In genomic region chr17:59417452-59417851, GRCh38 we compare ENCODE assay signal across 17 cellular contexts.
DNase-seq lines count a peak whose midpoint lies in the region; ATAC-seq and TF ChIP-seq lines count a peak whose summit lies in the region.
"Had no signal": no experiment of that assay in that cellular context is flagged by ENCODE, and none has a peak within 500 bp of the region (broad histone marks: within the 10 kb centered on the region; RNA-seq: fewer than 3 reads in every experiment).

No MANE protein-coding gene starts in this region.

- intact Hi-C loops in Right ventricle myocardium inferior (cut with DNase I): no loop called here

- H3K27ac Mint-ChIP-seq in activated T-cell treated with anti-CD3 and anti-CD28 coated beads, Interleukin-2, amount 50 U/mL, for 72 hours: peak overlapping the region; percentile 34
- no peak overlapping the region for H3K27ac Mint-ChIP-seq in endodermal cell
- H3K27ac Mint-ChIP-seq: HFFc6 had no signal

- no peaks in the 10 kb centered on the region for H3K36me3 Mint-ChIP-seq in activated T-cell treated with anti-CD3 and anti-CD28 coated beads, Interleukin-2, amount 50 U/mL, for 72 hours (ENCODE audit: insufficient read depth in 2 of 2)
- H3K36me3 Mint-ChIP-seq in endodermal cell (ENCODE audit: low read depth): peaks cover 6% of the 10 kb centered on the region
- H3K36me3 Mint-ChIP-seq: CD4-positive, alpha-beta memory T cell had no signal

- H3K9me3 Mint-ChIP-seq in activated T-cell treated with anti-CD3 and anti-CD28 coated beads, Interleukin-2, amount 50 U/mL, for 72 hours: no peaks in the 10 kb centered on the region
- H3K9me3 Mint-ChIP-seq in endodermal cell: peaks cover 11% of the 10 kb centered on the region
- H3K9me3 Mint-ChIP-seq: CD4-positive, alpha-beta memory T cell; HFFc6 had no signal

- H3K4me1 Mint-ChIP-seq in activated T-cell treated with anti-CD3 and anti-CD28 coated beads, Interleukin-2, amount 50 U/mL, for 72 hours (ENCODE audit: low read depth): peaks cover 23% of the 10 kb centered on the region
- H3K4me1 Mint-ChIP-seq in endodermal cell: peaks cover 18% of the 10 kb centered on the region

- no peaks in the 10 kb centered on the region for H3K27me3 ChIP-seq in cardiac muscle cell
- H3K27me3 ChIP-seq in endodermal cell (ENCODE audit: control insufficient read depth, insufficient read depth, low read length, poor library complexity, severe bottlenecking): no peaks in the 10 kb centered on the region

- ATAC-seq in activated T-cell treated with anti-CD3 and anti-CD28 coated beads, Interleukin-2, amount 50 U/mL, for 72 hours (replicated peaks in 1 of 2): no peak
- no peak for ATAC-seq in Right ventricle myocardium inferior
- no peak for ATAC-seq in GM21526 (IDR thresholded peaks at IDR 0.05; ENCODE audit: low FRiP score, unreplicated experiment)

- H3K9me3 ChIP-seq in cardiac muscle cell (ENCODE audit: low read depth): no peaks in the 10 kb centered on the region
- peaks cover 21% of the 10 kb centered on the region for H3K9me3 ChIP-seq in endodermal cell (ENCODE audit: control insufficient read depth, low read length)
- H3K9me3 ChIP-seq: HAP-1 had no signal

- H3K27me3 Mint-ChIP-seq in activated T-cell treated with anti-CD3 and anti-CD28 coated beads, Interleukin-2, amount 50 U/mL, for 72 hours (ENCODE audit: low read depth): no peaks in the 10 kb centered on the region
- peaks cover 15% of the 10 kb centered on the region for H3K27me3 Mint-ChIP-seq in endodermal cell (ENCODE audit: insufficient read depth)

- H3K4me1 ChIP-seq in cardiac muscle cell (ENCODE audit: low read depth) (peaks cover 81% of the 10 kb centered on the region), endodermal cell (ENCODE audit: control insufficient read depth, insufficient read depth, low read length) (peaks cover 4% of the 10 kb centered on the region)
- H3K4me1 ChIP-seq: HAP-1 had no signal

- TF ChIP-seq CTCF in cardiac muscle cell (IDR thresholded peaks at IDR 0.05; ENCODE audit: low read depth, low read length) (no peak), endodermal cell (conservative IDR thresholded peaks at IDR 0.05) (no peak)

- H3K9ac ChIP-seq in endodermal cell (ENCODE audit: extremely low read depth, low read length, poor library complexity, severe bottlenecking): no peak overlapping the region

- H3K27ac ChIP-seq in cardiac muscle cell: peak overlapping the region; percentile 93
- no peak overlapping the region for H3K27ac ChIP-seq in endodermal cell (ENCODE audit: low read depth, low read length)

- H3K4me3 Mint-ChIP-seq in activated T-cell treated with anti-CD3 and anti-CD28 coated beads, Interleukin-2, amount 50 U/mL, for 72 hours: no peak overlapping the region
- H3K4me3 Mint-ChIP-seq in endodermal cell: no peak overlapping the region
- H3K4me3 Mint-ChIP-seq: CD4-positive, alpha-beta memory T cell; HFFc6 had no signal

- WGBS in endodermal cell (ENCODE audit: insufficient coverage in 1 of 2, insufficient read length in 1 of 2), 2 experiments: 95 to 96% methylated on average over 6 to 12 of the region's 12 CpGs

- no peak for DNase-seq in activated T-cell treated with anti-CD3 and anti-CD28 coated beads, Interleukin-2, amount 50 U/mL, for 72 hours
- DNase-seq in activated T-cell treated with anti-CD3 and anti-CD28 coated beads, Interleukin-2, amount 50 U/mL, for 1 hour: no peak
- DNase-seq in cardiac muscle cell (ENCODE audit: low read depth in 1 of 2, low spot score in 1 of 2) (no peak), Right ventricle myocardium inferior (ENCODE audit: missing footprints) (no peak), endodermal cell (no peak), HuH-7 (ENCODE audit: low spot score) (no peak)
- DNase-seq: C1 segment of cervical spinal cord; Calu3; CD4-positive, alpha-beta memory T cell; COR-L47; DMS53; DMS79 treated with DMSO at 0.1 percent for 48 hours; GF-D8; GOT3; HFFc6 had no signal

- H3K4me3 ChIP-seq in cardiac muscle cell (no peak overlapping the region), endodermal cell (ENCODE audit: low read length) (peak overlapping the region; percentile 56)
- H3K4me3 ChIP-seq: HAP-1 had no signal

- H3K36me3 ChIP-seq in cardiac muscle cell (no peaks in the 10 kb centered on the region), endodermal cell (ENCODE audit: control insufficient read depth, insufficient read depth, low read length) (peaks cover 2% of the 10 kb centered on the region)
- H3K36me3 ChIP-seq: HAP-1 had no signal
